Comparison of ENCODE assay signal across 1 cellular context in genomic region chr6:53035549-53036213, GRCh38.
TF ChIP-seq lines count a peak whose summit lies in the region.

No MANE protein-coding gene starts in this region.

TF ChIP-seq in HEK293, 187 proteins besides CTCF, POLR2A, EP300 and RAD21 (continued from another document):
- peak; percentile 70 for TF ChIP-seq EGR2 (tag by site-specific recombination; IDR thresholded peaks at IDR 0.05; ENCODE audit: low read depth)
- no peak for TF ChIP-seq ZNF2 (tag by site-specific recombination; IDR thresholded peaks at IDR 0.05)
- TF ChIP-seq IKZF3 (tag by site-specific recombination; IDR thresholded peaks at IDR 0.05), result no peak
- no peak for TF ChIP-seq TRIM28 (IDR thresholded peaks at IDR 0.05; ENCODE audit: borderline replicate concordance, low read length)
- TF ChIP-seq PRDM10 (tag by site-specific recombination; IDR thresholded peaks at IDR 0.05), result no peak
- TF ChIP-seq ZNF274 (IDR thresholded peaks at IDR 0.05; ENCODE audit: low read length), result no peak
- TF ChIP-seq ZNF274 (tag by site-specific recombination; IDR thresholded peaks at IDR 0.05; ENCODE audit: borderline replicate concordance), result no peak
- no peak for TF ChIP-seq ZNF48 (tag by site-specific recombination; IDR thresholded peaks at IDR 0.05)
- no peak for TF ChIP-seq OSR2 (tag by site-specific recombination; IDR thresholded peaks at IDR 0.05)
- no peak for TF ChIP-seq ZNF837 (tag by site-specific recombination; IDR thresholded peaks at IDR 0.05)
- TF ChIP-seq ZNF391 (tag by site-specific recombination; IDR thresholded peaks at IDR 0.05; ENCODE audit: borderline replicate concordance, low read depth), result no peak
- TF ChIP-seq ZFHX2 (tag by site-specific recombination; conservative IDR thresholded peaks at IDR 0.05), result peak; percentile 78
- no peak for TF ChIP-seq ZEB2 (tag by site-specific recombination; IDR thresholded peaks at IDR 0.05)
- no peak for TF ChIP-seq ZNF785 (tag by site-specific recombination; IDR thresholded peaks at IDR 0.05)
TF ChIP-seq in HEK293: peak in this region for 2.
